In the genomic region with DNA sequence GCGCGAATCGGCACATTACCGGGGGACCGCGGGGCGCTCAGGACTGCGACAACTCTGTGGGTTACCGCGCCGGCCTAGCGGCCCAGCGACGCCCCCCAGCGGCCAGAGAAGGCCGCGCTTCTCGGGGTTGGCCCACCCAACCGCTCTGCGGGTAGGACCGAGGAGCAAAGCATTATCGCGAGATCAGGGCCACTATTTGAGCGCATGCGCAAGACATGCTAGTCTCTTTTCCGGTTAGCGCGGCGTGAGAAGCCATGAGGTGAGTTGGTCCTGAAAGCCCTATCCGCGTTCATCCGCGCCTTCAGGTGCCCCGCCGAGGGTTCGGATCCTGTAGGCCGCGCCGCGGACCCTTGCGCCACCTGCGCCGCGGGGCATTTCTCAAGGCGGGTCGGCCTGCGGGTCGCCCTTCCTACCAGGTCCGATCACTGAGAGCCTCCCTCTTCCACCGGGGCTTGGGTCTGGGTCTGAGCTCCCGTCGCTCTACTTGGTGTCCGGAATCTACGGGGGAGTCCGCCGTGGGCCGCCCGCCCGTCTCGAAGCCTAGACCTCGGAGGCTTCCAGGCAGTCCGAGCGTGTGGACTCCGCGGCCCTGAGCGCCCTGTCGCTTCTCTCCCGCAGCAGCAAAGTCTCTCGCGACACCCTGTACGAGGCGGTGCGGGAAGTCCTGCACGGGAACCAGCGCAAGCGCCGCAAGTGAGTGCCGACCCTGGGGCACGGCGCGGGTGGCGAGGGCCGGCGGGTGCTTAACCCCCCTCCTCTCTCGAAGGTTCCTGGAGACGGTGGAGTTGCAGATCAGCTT, we compare ENCODE assay signal across 1 cellular context.
TF ChIP-seq lines count a peak whose summit lies in the region.

RPL10A (plus strand) TSS at position 221 of the 799 bp plus-strand sequence; CDS start at position 255, 34 bp downstream.

TF ChIP-seq in HepG2, 621 proteins besides CTCF, POLR2A, EP300 and RAD21 (continued from another document and continues in another):
- TF ChIP-seq, protein P1, sequence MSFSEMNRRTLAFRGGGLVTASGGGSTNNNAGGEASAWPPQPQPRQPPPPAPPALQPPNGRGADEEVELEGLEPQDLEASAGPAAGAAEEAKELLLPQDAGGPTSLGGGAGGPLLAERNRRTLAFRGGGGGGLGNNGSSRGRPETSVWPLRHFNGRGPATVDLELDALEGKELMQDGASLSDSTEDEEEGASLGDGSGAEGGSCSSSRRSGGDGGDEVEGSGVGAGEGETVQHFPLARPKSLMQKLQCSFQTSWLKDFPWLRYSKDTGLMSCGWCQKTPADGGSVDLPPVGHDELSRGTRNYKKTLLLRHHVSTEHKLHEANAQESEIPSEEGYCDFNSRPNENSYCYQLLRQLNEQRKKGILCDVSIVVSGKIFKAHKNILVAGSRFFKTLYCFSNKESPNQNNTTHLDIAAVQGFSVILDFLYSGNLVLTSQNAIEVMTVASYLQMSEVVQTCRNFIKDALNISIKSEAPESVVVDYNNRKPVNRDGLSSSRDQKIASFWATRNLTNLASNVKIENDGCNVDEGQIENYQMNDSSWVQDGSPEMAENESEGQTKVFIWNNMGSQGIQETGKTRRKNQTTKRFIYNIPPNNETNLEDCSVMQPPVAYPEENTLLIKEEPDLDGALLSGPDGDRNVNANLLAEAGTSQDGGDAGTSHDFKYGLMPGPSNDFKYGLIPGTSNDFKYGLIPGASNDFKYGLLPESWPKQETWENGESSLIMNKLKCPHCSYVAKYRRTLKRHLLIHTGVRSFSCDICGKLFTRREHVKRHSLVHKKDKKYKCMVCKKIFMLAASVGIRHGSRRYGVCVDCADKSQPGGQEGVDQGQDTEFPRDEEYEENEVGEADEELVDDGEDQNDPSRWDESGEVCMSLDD (CRISPR knock-in tag; IDR thresholded peaks at IDR 0.05; ENCODE audit: borderline replicate concordance): peak; percentile 91; the same call in 1 of the 2 replicates
- peak; percentile 100 for TF ChIP-seq KIAA2018 (CRISPR knock-in tag; IDR thresholded peaks at IDR 0.05; ENCODE audit: borderline replicate concordance)
- peak; percentile 91; the same call in 1 of the 2 replicates for TF ChIP-seq KLF15 (CRISPR knock-in tag; IDR thresholded peaks at IDR 0.05; ENCODE audit: borderline replicate concordance)
- TF ChIP-seq ZFYVE20 (CRISPR knock-in tag; IDR thresholded peaks at IDR 0.05; ENCODE audit: borderline replicate concordance, low read depth): no peak; the same call in none of the 2 replicates
- TF ChIP-seq ZFP90 (CRISPR knock-in tag; IDR thresholded peaks at IDR 0.05; ENCODE audit: borderline replicate concordance): peak; percentile 91
- peak; percentile 82; the same call in 1 of the 2 replicates for TF ChIP-seq SIX4 (CRISPR knock-in tag; IDR thresholded peaks at IDR 0.05)
- peak; percentile 95; the same call in 1 of the 2 replicates for TF ChIP-seq ZNF788 (CRISPR knock-in tag; IDR thresholded peaks at IDR 0.05; ENCODE audit: borderline replicate concordance)
- peak; percentile 94 for TF ChIP-seq BRCA1 (CRISPR knock-in tag; IDR thresholded peaks at IDR 0.05)
- no peak for TF ChIP-seq RAD51 (IDR thresholded peaks at IDR 0.05; ENCODE audit: borderline replicate concordance)
- TF ChIP-seq CCAR2 (optimal IDR thresholded peaks at IDR 0.05; ENCODE audit: low read depth, low read length): no peak
- peak; percentile 99 for TF ChIP-seq ZZZ3 (CRISPR knock-in tag; IDR thresholded peaks at IDR 0.05; ENCODE audit: borderline replicate concordance)
- TF ChIP-seq SNAPC2 (CRISPR knock-in tag; IDR thresholded peaks at IDR 0.05): peak; percentile 95; the same call in 1 of the 2 replicates
- TF ChIP-seq STAT5B (CRISPR knock-in tag; IDR thresholded peaks at IDR 0.05): peak; percentile 85
- TF ChIP-seq RFXAP (CRISPR knock-in tag; IDR thresholded peaks at IDR 0.05; ENCODE audit: borderline replicate concordance): peak; percentile 87
- peak; percentile 60; the same call in 1 of the 2 replicates for TF ChIP-seq BHLHE40 (IDR thresholded peaks at IDR 0.05; ENCODE audit: low read length)
- TF ChIP-seq KDM3A (CRISPR knock-in tag; IDR thresholded peaks at IDR 0.05; ENCODE audit: low read depth): peak; percentile 94
- TF ChIP-seq, protein P2, sequence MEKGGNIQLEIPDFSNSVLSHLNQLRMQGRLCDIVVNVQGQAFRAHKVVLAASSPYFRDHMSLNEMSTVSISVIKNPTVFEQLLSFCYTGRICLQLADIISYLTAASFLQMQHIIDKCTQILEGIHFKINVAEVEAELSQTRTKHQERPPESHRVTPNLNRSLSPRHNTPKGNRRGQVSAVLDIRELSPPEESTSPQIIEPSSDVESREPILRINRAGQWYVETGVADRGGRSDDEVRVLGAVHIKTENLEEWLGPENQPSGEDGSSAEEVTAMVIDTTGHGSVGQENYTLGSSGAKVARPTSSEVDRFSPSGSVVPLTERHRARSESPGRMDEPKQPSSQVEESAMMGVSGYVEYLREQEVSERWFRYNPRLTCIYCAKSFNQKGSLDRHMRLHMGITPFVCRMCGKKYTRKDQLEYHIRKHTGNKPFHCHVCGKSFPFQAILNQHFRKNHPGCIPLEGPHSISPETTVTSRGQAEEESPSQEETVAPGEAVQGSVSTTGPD (CRISPR knock-in tag; IDR thresholded peaks at IDR 0.05): 0 out of 2 replicates have a peak, but pooled peaks have one; percentile 5
- TF ChIP-seq FIP1L1 (IDR thresholded peaks at IDR 0.05; ENCODE audit: borderline replicate concordance, insufficient read depth, low read depth, low read length): peak; percentile 54; the same call in 1 of the 2 replicates
- TF ChIP-seq PCBP1 (IDR thresholded peaks at IDR 0.05; ENCODE audit: borderline replicate concordance, low read depth, low read length): 0 out of 2 replicates have a peak, but pooled peaks have one; percentile 20
- TF ChIP-seq, protein P3, sequence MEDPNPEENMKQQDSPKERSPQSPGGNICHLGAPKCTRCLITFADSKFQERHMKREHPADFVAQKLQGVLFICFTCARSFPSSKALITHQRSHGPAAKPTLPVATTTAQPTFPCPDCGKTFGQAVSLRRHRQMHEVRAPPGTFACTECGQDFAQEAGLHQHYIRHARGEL (CRISPR knock-in tag; IDR thresholded peaks at IDR 0.05): peak; percentile 83; the same call in 1 of the 2 replicates
- TF ChIP-seq GATAD2A (CRISPR knock-in tag; IDR thresholded peaks at IDR 0.05): peak; percentile 80
- TF ChIP-seq, protein P4, sequence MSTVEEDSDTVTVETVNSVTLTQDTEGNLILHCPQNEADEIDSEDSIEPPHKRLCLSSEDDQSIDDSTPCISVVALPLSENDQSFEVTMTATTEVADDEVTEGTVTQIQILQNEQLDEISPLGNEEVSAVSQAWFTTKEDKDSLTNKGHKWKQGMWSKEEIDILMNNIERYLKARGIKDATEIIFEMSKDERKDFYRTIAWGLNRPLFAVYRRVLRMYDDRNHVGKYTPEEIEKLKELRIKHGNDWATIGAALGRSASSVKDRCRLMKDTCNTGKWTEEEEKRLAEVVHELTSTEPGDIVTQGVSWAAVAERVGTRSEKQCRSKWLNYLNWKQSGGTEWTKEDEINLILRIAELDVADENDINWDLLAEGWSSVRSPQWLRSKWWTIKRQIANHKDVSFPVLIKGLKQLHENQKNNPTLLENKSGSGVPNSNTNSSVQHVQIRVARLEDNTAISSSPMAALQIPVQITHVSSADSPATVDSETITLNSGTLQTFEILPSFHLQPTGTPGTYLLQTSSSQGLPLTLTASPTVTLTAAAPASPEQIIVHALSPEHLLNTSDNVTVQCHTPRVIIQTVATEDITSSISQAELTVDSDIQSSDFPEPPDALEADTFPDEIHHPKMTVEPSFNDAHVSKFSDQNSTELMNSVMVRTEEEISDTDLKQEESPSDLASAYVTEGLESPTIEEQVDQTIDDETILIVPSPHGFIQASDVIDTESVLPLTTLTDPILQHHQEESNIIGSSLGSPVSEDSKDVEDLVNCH (CRISPR knock-in tag; IDR thresholded peaks at IDR 0.05): no peak
- TF ChIP-seq AHR (CRISPR knock-in tag; IDR thresholded peaks at IDR 0.05): peak; percentile 94; the same call in 1 of the 2 replicates
- no peak; the same call in 1 of the 2 replicates for TF ChIP-seq CEBPB (IDR thresholded peaks at IDR 0.05; ENCODE audit: borderline replicate concordance, low read depth, low read length)
- peak; percentile 89 for TF ChIP-seq ZNF329 (CRISPR knock-in tag; IDR thresholded peaks at IDR 0.05; ENCODE audit: low read depth)
- TF ChIP-seq, protein P5, sequence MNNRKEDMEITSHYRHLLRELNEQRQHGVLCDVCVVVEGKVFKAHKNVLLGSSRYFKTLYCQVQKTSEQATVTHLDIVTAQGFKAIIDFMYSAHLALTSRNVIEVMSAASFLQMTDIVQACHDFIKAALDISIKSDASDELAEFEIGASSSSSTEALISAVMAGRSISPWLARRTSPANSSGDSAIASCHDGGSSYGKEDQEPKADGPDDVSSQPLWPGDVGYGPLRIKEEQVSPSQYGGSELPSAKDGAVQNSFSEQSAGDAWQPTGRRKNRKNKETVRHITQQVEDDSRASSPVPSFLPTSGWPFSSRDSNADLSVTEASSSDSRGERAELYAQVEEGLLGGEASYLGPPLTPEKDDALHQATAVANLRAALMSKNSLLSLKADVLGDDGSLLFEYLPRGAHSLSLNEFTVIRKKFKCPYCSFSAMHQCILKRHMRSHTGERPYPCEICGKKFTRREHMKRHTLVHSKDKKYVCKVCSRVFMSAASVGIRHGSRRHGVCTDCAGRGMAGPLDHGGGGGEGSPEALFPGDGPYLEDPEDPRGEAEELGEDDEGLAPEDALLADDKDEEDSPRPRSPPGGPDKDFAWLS (CRISPR knock-in tag; IDR thresholded peaks at IDR 0.05; ENCODE audit: borderline replicate concordance): no peak
- peak; percentile 80; the same call in 1 of the 2 replicates for TF ChIP-seq ZNF33A (CRISPR knock-in tag; IDR thresholded peaks at IDR 0.05; ENCODE audit: borderline replicate concordance)
- TF ChIP-seq CAMTA2 (CRISPR knock-in tag; IDR thresholded peaks at IDR 0.05; ENCODE audit: borderline replicate concordance): peak; percentile 85; the same call in 1 of the 2 replicates
- TF ChIP-seq KLF16 (CRISPR knock-in tag; IDR thresholded peaks at IDR 0.05): peak; percentile 82 to 98
- TF ChIP-seq, protein P6, sequence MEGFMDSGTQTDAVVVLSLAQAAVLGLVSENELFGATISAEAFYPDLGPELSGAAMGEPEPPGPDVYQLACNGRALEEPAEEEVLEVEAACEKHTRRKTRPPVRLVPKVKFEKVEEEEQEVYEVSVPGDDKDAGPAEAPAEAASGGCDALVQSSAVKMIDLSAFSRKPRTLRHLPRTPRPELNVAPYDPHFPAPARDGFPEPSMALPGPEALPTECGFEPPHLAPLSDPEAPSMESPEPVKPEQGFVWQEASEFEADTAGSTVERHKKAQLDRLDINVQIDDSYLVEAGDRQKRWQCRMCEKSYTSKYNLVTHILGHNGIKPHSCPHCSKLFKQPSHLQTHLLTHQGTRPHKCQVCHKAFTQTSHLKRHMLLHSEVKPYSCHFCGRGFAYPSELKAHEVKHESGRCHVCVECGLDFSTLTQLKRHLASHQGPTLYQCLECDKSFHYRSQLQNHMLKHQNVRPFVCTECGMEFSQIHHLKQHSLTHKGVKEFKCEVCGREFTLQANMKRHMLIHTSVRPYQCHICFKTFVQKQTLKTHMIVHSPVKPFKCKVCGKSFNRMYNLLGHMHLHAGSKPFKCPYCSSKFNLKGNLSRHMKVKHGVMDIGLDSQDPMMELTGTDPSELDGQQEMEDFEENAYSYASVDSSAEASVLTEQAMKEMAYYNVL (CRISPR knock-in tag; IDR thresholded peaks at IDR 0.05; ENCODE audit: borderline replicate concordance): peak; percentile 81; the same call in 1 of the 2 replicates
- TF ChIP-seq DNMT3B (CRISPR knock-in tag; conservative IDR thresholded peaks at IDR 0.05): peak; percentile 59
- peak; percentile 97 for TF ChIP-seq NRL (CRISPR knock-in tag; IDR thresholded peaks at IDR 0.05; ENCODE audit: borderline replicate concordance)
- peak; percentile 66 for TF ChIP-seq FOXA3 (CRISPR knock-in tag; IDR thresholded peaks at IDR 0.05)
- TF ChIP-seq GATAD1 (CRISPR knock-in tag; IDR thresholded peaks at IDR 0.05): peak; percentile 91
- TF ChIP-seq ZMAT3 (CRISPR knock-in tag; conservative IDR thresholded peaks at IDR 0.05): peak; percentile 97
- TF ChIP-seq MAFK (conservative IDR thresholded peaks at IDR 0.05 in 1 of 2, IDR thresholded peaks at IDR 0.05 in 1 of 2; ENCODE audit: low read length in 2 of 2): 0 out of 4 replicates have a peak, but pooled peaks of 1 of the 2 experiments have one; percentile 0
